12 cellular contexts compared by ENCODE assay signal in genomic region chr16:50310308-50311133, GRCh38. TPM values are rescaled to one million over a fixed set of nuclear protein-coding genes. Genes with fewer than 3 reads are reported as not detected.
DNase-seq lines count a peak whose midpoint lies in the region; ATAC-seq and TF ChIP-seq lines count a peak whose summit lies in the region.
"Had no signal": no experiment of that assay in that cellular context is flagged by ENCODE, and none has a peak within 500 bp of the region (broad histone marks: within the 10 kb centered on the region; RNA-seq: fewer than 3 reads in every experiment).

No MANE protein-coding gene starts in this region.

- peaks cover 4% of the 10 kb centered on the region for H3K4me1 ChIP-seq in effector memory CD4-positive, alpha-beta T cell (ENCODE audit: control insufficient read depth, insufficient read depth, low read length, poor library complexity, severe bottlenecking)

- H3K27me3 ChIP-seq in effector memory CD4-positive, alpha-beta T cell (replicated peaks; ENCODE audit: control insufficient read depth, insufficient read depth, low read length, poor library complexity, severe bottlenecking) = no peaks in the 10 kb centered on the region

- peak; percentile 38 for ATAC-seq in WTC11
- ATAC-seq in stimulated activated naive CD8-positive, alpha-beta T cell treated with anti-CD3 and anti-CD28 coated beads, Interleukin-15, amount 100 ng/mL, for 72 hours = peak; percentile 26
- ATAC-seq in GM18505 (IDR thresholded peaks at IDR 0.05; ENCODE audit: unreplicated experiment) = no peak

- POLR2A ChIA-PET in WTC11 (lab: Charles Lee) = no interaction called here

- H3K27ac ChIP-seq in effector memory CD4-positive, alpha-beta T cell (ENCODE audit: insufficient read depth, low read length, poor library complexity, severe bottlenecking) = no peak overlapping the region

- TF ChIP-seq POLR2A in GM18505 (IDR thresholded peaks at IDR 0.05; ENCODE audit: borderline replicate concordance, extremely low read depth, insufficient read depth, insufficient read length) = no peak

- peak overlapping the region; percentile 84 for H3K27ac Mint-ChIP-seq in activated naive CD4-positive, alpha-beta T cell treated with anti-CD3 and anti-CD28 coated beads, Interleukin-2, amount 10 ng/mL, durations not matched to agents 7 days and 5 days
- no peak overlapping the region for H3K27ac Mint-ChIP-seq in WTC11
- H3K27ac Mint-ChIP-seq in immature natural killer cell = peak overlapping the region; percentile 48 to 91 (median 86)
- H3K27ac Mint-ChIP-seq in stimulated activated naive CD8-positive, alpha-beta T cell treated with anti-CD3 and anti-CD28 coated beads, Interleukin-15, amount 100 ng/mL, for 72 hours = peak overlapping the region; percentile 37 to 96
- H3K27ac Mint-ChIP-seq: HFFc6 had no signal

- peak; percentile 20 for DNase-seq in activated naive CD4-positive, alpha-beta T cell treated with anti-CD3 and anti-CD28 coated beads, Interleukin-2, amount 10 ng/mL, durations not matched to agents 7 days and 5 days
- no peak for DNase-seq in activated naive CD4-positive, alpha-beta T cell treated with anti-CD3 and anti-CD28 coated beads, Interleukin-2, amount 50 U/mL, for 16 hours
- no peak for DNase-seq in WTC11 (ENCODE audit: low spot score)
- DNase-seq in immature natural killer cell = no peak
- peak in 1 of 2 donors; percentile 7 for DNase-seq in stimulated activated naive CD8-positive, alpha-beta T cell treated with anti-CD3 and anti-CD28 coated beads, Interleukin-15, amount 100 ng/mL, for 72 hours
- DNase-seq in effector memory CD4-positive, alpha-beta T cell = no peak
- no peak for DNase-seq in MV-4-11 (lab: John Stamatoyannopoulos, UW)
- DNase-seq: effector CD4-positive, alpha-beta T cell; HFFc6; hippocampal formation had no signal

- H3K36me3 Mint-ChIP-seq in activated naive CD4-positive, alpha-beta T cell treated with anti-CD3 and anti-CD28 coated beads, Interleukin-2, amount 10 ng/mL, durations not matched to agents 7 days and 5 days = peaks cover 60% of the 10 kb centered on the region
- H3K36me3 Mint-ChIP-seq in WTC11 (peaks cover 8% of the 10 kb centered on the region), immature natural killer cell (peaks cover 17 to 33% (median 18%) of the 10 kb centered on the region in 3 donors)

- peaks cover 92% of the 10 kb centered on the region for H3K36me3 ChIP-seq in effector memory CD4-positive, alpha-beta T cell (ENCODE audit: control insufficient read depth, insufficient read depth, low read length)

- no peak overlapping the region for H3K4me3 Mint-ChIP-seq in activated naive CD4-positive, alpha-beta T cell treated with anti-CD3 and anti-CD28 coated beads, Interleukin-2, amount 10 ng/mL, durations not matched to agents 7 days and 5 days
- H3K4me3 Mint-ChIP-seq in WTC11 = no peak overlapping the region
- peak overlapping the region in 2 of 5 donors; percentile 10 for H3K4me3 Mint-ChIP-seq in immature natural killer cell
- H3K4me3 Mint-ChIP-seq in stimulated activated naive CD8-positive, alpha-beta T cell treated with anti-CD3 and anti-CD28 coated beads, Interleukin-15, amount 100 ng/mL, for 72 hours = no peak overlapping the region
- H3K4me3 Mint-ChIP-seq: HFFc6 had no signal

- H3K27me3 Mint-ChIP-seq in activated naive CD4-positive, alpha-beta T cell treated with anti-CD3 and anti-CD28 coated beads, Interleukin-2, amount 10 ng/mL, durations not matched to agents 7 days and 5 days = no peaks in the 10 kb centered on the region
- H3K27me3 Mint-ChIP-seq in WTC11 (ENCODE audit: low read depth) = no peaks in the 10 kb centered on the region
- H3K27me3 Mint-ChIP-seq in immature natural killer cell (ENCODE audit: low read depth in 3 of 3) = peaks cover 10 to 21% (median 10%) of the 10 kb centered on the region in 3 donors
- H3K27me3 Mint-ChIP-seq in stimulated activated naive CD8-positive, alpha-beta T cell treated with anti-CD3 and anti-CD28 coated beads, Interleukin-15, amount 100 ng/mL, for 72 hours = no peaks in the 10 kb centered on the region

- no peaks in the 10 kb centered on the region for H3K9me3 Mint-ChIP-seq in activated naive CD4-positive, alpha-beta T cell treated with anti-CD3 and anti-CD28 coated beads, Interleukin-2, amount 10 ng/mL, durations not matched to agents 7 days and 5 days
- H3K9me3 Mint-ChIP-seq in WTC11 (no peaks in the 10 kb centered on the region), immature natural killer cell (no peaks in the 10 kb centered on the region)
- H3K9me3 Mint-ChIP-seq in stimulated activated naive CD8-positive, alpha-beta T cell treated with anti-CD3 and anti-CD28 coated beads, Interleukin-15, amount 100 ng/mL, for 72 hours = no peaks in the 10 kb centered on the region
- H3K9me3 Mint-ChIP-seq: HFFc6 had no signal

- no peak overlapping the region for H3K4me3 ChIP-seq in effector memory CD4-positive, alpha-beta T cell (ENCODE audit: insufficient read depth, low read depth, low read length, poor library complexity, severe bottlenecking)
- H3K4me3 ChIP-seq: smooth muscle cell had no signal

- H3K9me3 ChIP-seq in effector memory CD4-positive, alpha-beta T cell (ENCODE audit: control insufficient read depth, low read length) = no peaks in the 10 kb centered on the region

- peaks cover 35% of the 10 kb centered on the region for H3K4me1 Mint-ChIP-seq in activated naive CD4-positive, alpha-beta T cell treated with anti-CD3 and anti-CD28 coated beads, Interleukin-2, amount 10 ng/mL, durations not matched to agents 7 days and 5 days
- no peaks in the 10 kb centered on the region for H3K4me1 Mint-ChIP-seq in WTC11
- peaks cover 47 to 55% of the 10 kb centered on the region in 2 donors for H3K4me1 Mint-ChIP-seq in immature natural killer cell
- H3K4me1 Mint-ChIP-seq in stimulated activated naive CD8-positive, alpha-beta T cell treated with anti-CD3 and anti-CD28 coated beads, Interleukin-15, amount 100 ng/mL, for 72 hours = peaks cover 31% of the 10 kb centered on the region

- CTCF ChIA-PET in activated naive CD4-positive, alpha-beta T cell treated with anti-CD3 and anti-CD28 coated beads, Interleukin-2, amount 10 ng/mL, durations not matched to agents 7 days and 5 days (lab: Charles Lee) = no interaction called here
- CTCF ChIA-PET in WTC11 (lab: Charles Lee) = interaction anchor here (1.2 to 2.5 kb wide), 4 partner anchors 16 to 355 kb away, joined by 3 to 8 read pairs (median 4); no protein-coding TSS in a partner anchor

- TF ChIP-seq CTCF in WTC11 (IDR thresholded peaks at IDR 0.05) = no peak

TF ChIP-seq in WTC11, 78 proteins besides CTCF, POLR2A, EP300 and RAD21 (continues in another document):
- TF ChIP-seq E2F5 (CRISPR knock-in tag; IDR thresholded peaks at IDR 0.05) = no peak
- TF ChIP-seq, protein P1, sequence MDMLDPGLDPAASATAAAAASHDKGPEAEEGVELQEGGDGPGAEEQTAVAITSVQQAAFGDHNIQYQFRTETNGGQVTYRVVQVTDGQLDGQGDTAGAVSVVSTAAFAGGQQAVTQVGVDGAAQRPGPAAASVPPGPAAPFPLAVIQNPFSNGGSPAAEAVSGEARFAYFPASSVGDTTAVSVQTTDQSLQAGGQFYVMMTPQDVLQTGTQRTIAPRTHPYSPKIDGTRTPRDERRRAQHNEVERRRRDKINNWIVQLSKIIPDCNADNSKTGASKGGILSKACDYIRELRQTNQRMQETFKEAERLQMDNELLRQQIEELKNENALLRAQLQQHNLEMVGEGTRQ (CRISPR knock-in tag; IDR thresholded peaks at IDR 0.05) = no peak
- TF ChIP-seq TCF7 (CRISPR knock-in tag; IDR thresholded peaks at IDR 0.05; ENCODE audit: low read depth) = no peak
- TF ChIP-seq, protein P2, sequence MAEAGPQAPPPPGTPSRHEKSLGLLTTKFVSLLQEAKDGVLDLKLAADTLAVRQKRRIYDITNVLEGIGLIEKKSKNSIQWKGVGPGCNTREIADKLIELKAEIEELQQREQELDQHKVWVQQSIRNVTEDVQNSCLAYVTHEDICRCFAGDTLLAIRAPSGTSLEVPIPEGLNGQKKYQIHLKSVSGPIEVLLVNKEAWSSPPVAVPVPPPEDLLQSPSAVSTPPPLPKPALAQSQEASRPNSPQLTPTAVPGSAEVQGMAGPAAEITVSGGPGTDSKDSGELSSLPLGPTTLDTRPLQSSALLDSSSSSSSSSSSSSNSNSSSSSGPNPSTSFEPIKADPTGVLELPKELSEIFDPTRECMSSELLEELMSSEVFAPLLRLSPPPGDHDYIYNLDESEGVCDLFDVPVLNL (CRISPR knock-in tag; IDR thresholded peaks at IDR 0.05; ENCODE audit: borderline replicate concordance, low read depth) = no peak
- TF ChIP-seq ZBTB43 (CRISPR knock-in tag; IDR thresholded peaks at IDR 0.05) = no peak
- TF ChIP-seq GABPB1 (CRISPR knock-in tag; IDR thresholded peaks at IDR 0.05) = no peak
- TF ChIP-seq MXD4 (CRISPR knock-in tag; IDR thresholded peaks at IDR 0.05; ENCODE audit: borderline replicate concordance) = no peak
- TF ChIP-seq ATF1 (CRISPR knock-in tag; IDR thresholded peaks at IDR 0.05) = no peak

RNA-seq across cellular contexts. Expression of gene ADCY7, which starts 44.2 kb away (rescaled TPM):
- total RNA-seq in WTC11 (2021) = 5.9 to 8.0 TPM (median 6.6 TPM) in 3 replicates
- polyA plus RNA-seq in immature natural killer cell = 100 to 1,000 TPM in 2 of 3 donors, 10 to 100 TPM in 1; 97.6 to 209 (median 108) TPM

RNA-seq across cellular contexts. Expression of gene BRD7, which starts 58.3 kb away (rescaled TPM):
- 122 to 132 TPM (median 123 TPM) in 3 replicates for total RNA-seq in WTC11 (2021)
- 10 to 100 TPM; 15.7 to 42.7 (median 39.8) TPM for polyA plus RNA-seq in immature natural killer cell
